Comparison of ENCODE assay signal across 2 cellular contexts in the genomic region with DNA sequence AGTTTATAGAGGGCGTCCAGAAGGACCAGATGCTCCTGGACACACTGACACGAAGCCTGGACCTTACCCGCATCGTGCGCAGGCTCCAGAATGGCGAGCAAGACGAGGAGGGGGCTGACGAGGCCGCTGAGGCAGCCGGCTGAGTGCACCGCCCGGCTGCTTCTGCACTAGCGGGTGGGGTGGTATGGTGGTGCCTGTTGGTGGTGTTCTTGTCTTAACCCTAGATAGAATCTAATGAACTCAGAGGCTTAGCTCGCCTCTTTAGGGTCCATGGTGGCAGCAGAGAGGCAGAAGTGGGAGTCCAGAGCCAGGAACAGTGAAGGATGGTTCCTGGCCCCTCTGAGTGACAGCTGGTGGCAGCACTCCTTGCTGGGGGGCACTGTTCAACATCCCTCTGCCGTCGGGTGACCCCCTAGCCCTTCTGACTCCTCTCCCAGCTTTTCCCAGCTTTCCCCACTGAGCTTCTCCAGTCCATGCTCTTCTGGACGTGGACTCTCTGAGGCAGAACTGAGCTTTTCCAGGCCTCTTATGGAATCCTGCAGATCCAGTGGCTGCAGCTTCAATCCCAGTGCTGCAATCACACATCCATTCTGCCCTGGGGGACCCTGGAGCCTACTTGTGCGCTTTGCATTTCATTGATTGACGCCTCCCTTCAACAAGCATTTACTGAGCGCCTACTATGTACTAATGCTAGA.
TF ChIP-seq lines count a peak whose summit lies in the region.

No MANE protein-coding gene starts in this region.

TF ChIP-seq in HCT116, 20 proteins besides CTCF, POLR2A, EP300 and RAD21:
- no peak for TF ChIP-seq ZNF274 (IDR thresholded peaks at IDR 0.05; ENCODE audit: low read depth, low read length)
- no peak for TF ChIP-seq EZH2phosphoT487 (IDR thresholded peaks at IDR 0.05; ENCODE audit: borderline replicate concordance)
- no peak for TF ChIP-seq SIN3A (IDR thresholded peaks at IDR 0.05; ENCODE audit: low read depth)
- no peak for TF ChIP-seq JUND (IDR thresholded peaks at IDR 0.05)
- TF ChIP-seq SP1 (IDR thresholded peaks at IDR 0.05; ENCODE audit: low read depth) = no peak
- TF ChIP-seq SRF (IDR thresholded peaks at IDR 0.05; ENCODE audit: low read depth) = no peak
- TF ChIP-seq ZFX (IDR thresholded peaks at IDR 0.05) = no peak
- no peak for TF ChIP-seq FOSL1 (IDR thresholded peaks at IDR 0.05; ENCODE audit: low read depth)
- no peak for TF ChIP-seq CEBPB (IDR thresholded peaks at IDR 0.05; ENCODE audit: low read depth)

TF ChIP-seq in HEK293T, 16 proteins besides CTCF, POLR2A, EP300 and RAD21:
- TF ChIP-seq SUZ12 (IDR thresholded peaks at IDR 0.05) (no peak), BHLHE40 (IDR thresholded peaks at IDR 0.05; ENCODE audit: borderline replicate concordance) (no peak), TARDBP (IDR thresholded peaks at IDR 0.05) (no peak), ZNF384 (IDR thresholded peaks at IDR 0.05) (no peak), LEF1 (IDR thresholded peaks at IDR 0.05; ENCODE audit: borderline replicate concordance) (no peak), ARNT (IDR thresholded peaks at IDR 0.05) (no peak)
